In the genomic region with DNA sequence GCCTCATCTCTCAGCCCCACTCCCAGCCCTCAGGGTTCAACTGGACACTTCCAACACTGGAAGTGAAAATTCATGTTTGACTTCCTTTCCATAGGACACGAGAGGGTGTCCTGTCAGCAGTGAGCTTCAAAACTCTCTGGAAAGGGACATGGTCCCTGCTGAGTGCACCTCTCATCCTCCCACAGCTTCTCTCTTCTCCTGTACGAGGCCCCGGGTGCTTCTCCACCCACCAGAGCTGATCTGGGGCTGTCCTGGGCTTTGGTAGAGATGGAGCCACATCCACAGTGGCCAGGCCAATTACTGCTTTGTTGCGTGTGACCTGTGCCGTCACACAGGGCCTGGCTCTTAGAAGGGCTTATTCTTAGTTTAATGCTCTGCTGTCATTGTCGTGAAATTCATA, we compare ENCODE assay signal across 25 cellular contexts.
"Had no signal": no experiment of that assay in that cellular context is flagged by ENCODE, and none has a peak within 500 bp of the region (broad histone marks: within the 10 kb centered on the region; RNA-seq: fewer than 3 reads in every experiment).

No MANE protein-coding gene starts in this region.

- H3K9ac ChIP-seq: neural progenitor cell had no signal

- H3K9me3 Mint-ChIP-seq: natural killer cell; nephron; neural progenitor cell; stimulated activated effector memory CD8-positive, alpha-beta T cell treated with anti-CD3 and anti-CD28 coated beads, Interleukin-12 subunit alpha, Interleukin-12 subunit beta, amount 100 ng/mL, for 72 hours; stimulated activated naive B cell treated with anti-CD40 and anti-IgM and Interleukin-4, amounts not matched to agents 10 μg/mL and 1 μg/mL and 100 μg/mL, for 72 hours; stimulated activated naive CD8-positive, alpha-beta T cell treated with anti-CD3 and anti-CD28 coated beads, Interleukin-15, Interleukin-2, amounts not matched to agents 100 ng/mL and 50 ng/mL, for 24 hours had no signal

- H3K27ac ChIP-seq: neural progenitor cell, pancreas, psoas muscle, right lobe of liver, sigmoid colon, stomach, thoracic aorta, thyroid gland, tibial nerve, upper lobe of right lung had no signal

- H3K4me1 Mint-ChIP-seq: naive thymus-derived CD4-positive, alpha-beta T cell; natural killer cell; nephron; neural progenitor cell; stimulated activated effector memory CD8-positive, alpha-beta T cell treated with anti-CD3 and anti-CD28 coated beads, Interleukin-12 subunit alpha, Interleukin-12 subunit beta, amount 100 ng/mL, for 72 hours; stimulated activated naive B cell treated with anti-CD40 and anti-IgM and Interleukin-4, amounts not matched to agents 10 μg/mL and 1 μg/mL and 100 μg/mL, for 72 hours had no signal

- H3K4me2 ChIP-seq: neural progenitor cell had no signal

- H2AFZ ChIP-seq: neural progenitor cell had no signal

- H3K4me3 Mint-ChIP-seq: naive thymus-derived CD4-positive, alpha-beta T cell; natural killer cell; nephron; neural progenitor cell; stimulated activated effector memory CD8-positive, alpha-beta T cell treated with anti-CD3 and anti-CD28 coated beads, Interleukin-12 subunit alpha, Interleukin-12 subunit beta, amount 100 ng/mL, for 72 hours; stimulated activated naive B cell treated with anti-CD40 and anti-IgM and Interleukin-4, amounts not matched to agents 10 μg/mL and 1 μg/mL and 100 μg/mL, for 72 hours; stimulated activated naive CD8-positive, alpha-beta T cell treated with anti-CD3 and anti-CD28 coated beads, Interleukin-15, Interleukin-2, amounts not matched to agents 100 ng/mL and 50 ng/mL, for 24 hours had no signal

- H3K36me3 Mint-ChIP-seq: naive thymus-derived CD4-positive, alpha-beta T cell; natural killer cell; neural progenitor cell; stimulated activated effector memory CD8-positive, alpha-beta T cell treated with anti-CD3 and anti-CD28 coated beads, Interleukin-12 subunit alpha, Interleukin-12 subunit beta, amount 100 ng/mL, for 72 hours; stimulated activated naive B cell treated with anti-CD40 and anti-IgM and Interleukin-4, amounts not matched to agents 10 μg/mL and 1 μg/mL and 100 μg/mL, for 72 hours had no signal

- H3K27me3 ChIP-seq: neural progenitor cell, pancreas, right lobe of liver, sigmoid colon, stomach, thyroid gland, tibial nerve, upper lobe of right lung had no signal

- DNase-seq: naive thymus-derived CD4-positive, alpha-beta T cell; natural killer cell; occipital lobe; pancreas; psoas muscle; right cardiac atrium; right lobe of liver; sigmoid colon; small intestine; stimulated activated CD4-positive, alpha-beta T cell treated with anti-CD3 and anti-CD28 coated beads, Interleukin-15, amount 100 ng/mL, for 24 hours; stimulated activated CD4-positive, alpha-beta T cell treated with anti-CD3 and anti-CD28 coated beads, Interleukin-2, amount 100 ng/mL, for 24 hours; stimulated activated CD4-positive, alpha-beta T cell treated with anti-CD3 and anti-CD28 coated beads, Interleukin-2, amount 100 ng/mL, for 48 hours; stimulated activated CD4-positive, alpha-beta T cell treated with anti-CD3 and anti-CD28 coated beads, Interleukin-4, amount 100 ng/mL, for 24 hours; stimulated activated naive B cell treated with anti-CD40 and anti-IgM and Interleukin-4, amounts not matched to agents 10 μg/mL and 1 μg/mL and 100 μg/mL, for 72 hours; stimulated activated naive CD4-positive, alpha-beta T cell treated with Interleukin-2 at 50 U/mL for 16 hours; stomach; thyroid gland; upper lobe of right lung had no signal

- H3K9me3 ChIP-seq: pancreas, psoas muscle, right lobe of liver, sigmoid colon, stomach, thoracic aorta, thyroid gland, tibial nerve, upper lobe of right lung had no signal

- H3K27ac Mint-ChIP-seq: naive thymus-derived CD4-positive, alpha-beta T cell; natural killer cell; nephron; neural progenitor cell; progenitor cell of endocrine pancreas; stimulated activated effector memory CD8-positive, alpha-beta T cell treated with anti-CD3 and anti-CD28 coated beads, Interleukin-12 subunit alpha, Interleukin-12 subunit beta, amount 100 ng/mL, for 72 hours; stimulated activated naive B cell treated with anti-CD40 and anti-IgM and Interleukin-4, amounts not matched to agents 10 μg/mL and 1 μg/mL and 100 μg/mL, for 72 hours; stimulated activated naive CD8-positive, alpha-beta T cell treated with anti-CD3 and anti-CD28 coated beads, Interleukin-15, Interleukin-2, amounts not matched to agents 100 ng/mL and 50 ng/mL, for 24 hours had no signal

- H3K4me1 ChIP-seq: neural progenitor cell, pancreas, psoas muscle, right lobe of liver, sigmoid colon, stomach, thyroid gland, upper lobe of right lung had no signal

- H3K4me3 ChIP-seq: neural progenitor cell, pancreas, psoas muscle, right lobe of liver, sigmoid colon, stomach, thoracic aorta, thyroid gland, tibial nerve, upper lobe of right lung had no signal

- H3K27me3 Mint-ChIP-seq: stimulated activated naive B cell treated with anti-CD40 and anti-IgM and Interleukin-4, amounts not matched to agents 10 μg/mL and 1 μg/mL and 100 μg/mL, for 72 hours had no signal
